In the genomic region with DNA sequence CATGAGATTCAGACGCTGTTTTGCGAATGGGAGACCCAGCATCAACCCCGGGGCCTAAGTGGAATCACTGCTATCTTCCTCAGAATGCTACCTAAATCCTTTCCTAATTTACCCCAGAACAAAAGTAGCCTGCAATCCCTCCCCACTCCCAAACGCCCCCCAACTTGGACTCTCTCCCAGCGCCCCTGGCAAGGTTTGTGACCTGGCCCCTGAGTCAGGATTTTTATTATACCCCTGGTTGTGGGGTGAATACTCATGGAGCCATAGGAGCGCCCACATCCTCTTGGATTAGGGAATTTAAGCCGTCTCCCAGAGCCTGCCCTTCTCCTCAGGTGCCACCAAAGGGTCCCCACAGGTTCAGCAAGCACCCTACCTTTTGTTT, we compare ENCODE assay signal across 9 cellular contexts. TPM values are rescaled to one million over a fixed set of nuclear protein-coding genes. Genes with fewer than 3 reads are reported as not detected.
DNase-seq lines count a peak whose midpoint lies in the region; ATAC-seq and TF ChIP-seq lines count a peak whose summit lies in the region.
"Had no signal": no experiment of that assay in that cellular context is flagged by ENCODE, and none has a peak within 500 bp of the region (broad histone marks: within the 10 kb centered on the region; RNA-seq: fewer than 3 reads in every experiment).

No MANE protein-coding gene starts in this region.

- peak overlapping the region; percentile 88 for H3K27ac ChIP-seq in layer of hippocampus (ENCODE audit: low read depth, low read length)
- H3K27ac ChIP-seq in thoracic aorta = peak overlapping the region; percentile 88 to 92

- H3K9me3 ChIP-seq in thoracic aorta = no peaks in the 10 kb centered on the region
- H3K9me3 ChIP-seq: mucosa of descending colon had no signal

- H3K36me3 ChIP-seq in thoracic aorta = no peaks in the 10 kb centered on the region

- H3K4me1 ChIP-seq in thoracic aorta (ENCODE audit: control insufficient read depth in 1 of 2, low read depth in 2 of 2) = peaks cover 14 to 28% of the 10 kb centered on the region in 2 donors

- no peak for DNase-seq in activated CD8-positive, alpha-beta memory T cell treated with anti-CD3 and anti-CD28 coated beads, Interleukin-2, amount 10 ng/mL, durations not matched to agents 7 days and 5 days
- DNase-seq in activated CD8-positive, alpha-beta memory T cell treated with anti-CD3 and anti-CD28 coated beads, Interleukin-2, amount 50 U/mL, for 48 hours = no peak
- DNase-seq in activated naive CD8-positive, alpha-beta T cell treated with anti-CD3 and anti-CD28 coated beads, Interleukin-2, amount 50 U/mL, for 24 hours = no peak
- DNase-seq in thoracic aorta (ENCODE audit: low spot score) (no peak), HT-29 (ENCODE audit: low spot score) (no peak)
- DNase-seq in effector CD4-positive, alpha-beta T cell = no peak
- no peak for DNase-seq in stimulated activated CD4-positive, alpha-beta T cell treated with anti-CD3 and anti-CD28 coated beads, Interleukin-4, amount 100 ng/mL, for 24 hours

- no peak for TF ChIP-seq CTCF in thoracic aorta (IDR thresholded peaks at IDR 0.05)

- peak overlapping the region; percentile 87 for H3K4me3 ChIP-seq in thoracic aorta

- H3K27me3 ChIP-seq in layer of hippocampus (ENCODE audit: control insufficient read depth, insufficient read depth, low read length) (no peaks in the 10 kb centered on the region), thoracic aorta (replicated peaks; ENCODE audit: insufficient read depth) (no peaks in the 10 kb centered on the region)

- H3K36me3 Mint-ChIP-seq in activated CD8-positive, alpha-beta memory T cell treated with anti-CD3 and anti-CD28 coated beads, Interleukin-2, amount 10 ng/mL, durations not matched to agents 7 days and 5 days = peaks cover 9% of the 10 kb centered on the region
- H3K36me3 Mint-ChIP-seq in activated naive CD8-positive, alpha-beta T cell treated with anti-CD3 and anti-CD28 coated beads, Interleukin-2, amount 50 U/mL, for 24 hours (ENCODE audit: low read depth) = peaks cover 10% of the 10 kb centered on the region

- H3K4me1 Mint-ChIP-seq in activated CD8-positive, alpha-beta memory T cell treated with anti-CD3 and anti-CD28 coated beads, Interleukin-2, amount 10 ng/mL, durations not matched to agents 7 days and 5 days = peaks cover 46% of the 10 kb centered on the region
- H3K4me1 Mint-ChIP-seq in activated naive CD8-positive, alpha-beta T cell treated with anti-CD3 and anti-CD28 coated beads, Interleukin-2, amount 50 U/mL, for 24 hours = peaks cover 47% of the 10 kb centered on the region

- no peaks in the 10 kb centered on the region for H3K27me3 Mint-ChIP-seq in activated CD8-positive, alpha-beta memory T cell treated with anti-CD3 and anti-CD28 coated beads, Interleukin-2, amount 10 ng/mL, durations not matched to agents 7 days and 5 days
- no peaks in the 10 kb centered on the region for H3K27me3 Mint-ChIP-seq in activated naive CD8-positive, alpha-beta T cell treated with anti-CD3 and anti-CD28 coated beads, Interleukin-2, amount 50 U/mL, for 24 hours

- peak overlapping the region; percentile 83 for H3K4me3 Mint-ChIP-seq in activated CD8-positive, alpha-beta memory T cell treated with anti-CD3 and anti-CD28 coated beads, Interleukin-2, amount 10 ng/mL, durations not matched to agents 7 days and 5 days
- peak overlapping the region; percentile 85 for H3K4me3 Mint-ChIP-seq in activated naive CD8-positive, alpha-beta T cell treated with anti-CD3 and anti-CD28 coated beads, Interleukin-2, amount 50 U/mL, for 24 hours

- peak overlapping the region; percentile 100 for H3K27ac Mint-ChIP-seq in activated CD8-positive, alpha-beta memory T cell treated with anti-CD3 and anti-CD28 coated beads, Interleukin-2, amount 10 ng/mL, durations not matched to agents 7 days and 5 days
- H3K27ac Mint-ChIP-seq in activated naive CD8-positive, alpha-beta T cell treated with anti-CD3 and anti-CD28 coated beads, Interleukin-2, amount 50 U/mL, for 24 hours = peak overlapping the region; percentile 98

- no peak for ATAC-seq in activated CD8-positive, alpha-beta memory T cell treated with anti-CD3 and anti-CD28 coated beads, Interleukin-2, amount 10 ng/mL, durations not matched to agents 7 days and 5 days
- ATAC-seq in activated naive CD8-positive, alpha-beta T cell treated with anti-CD3 and anti-CD28 coated beads, Interleukin-2, amount 50 U/mL, for 24 hours = no peak
- ATAC-seq in thoracic aorta (ENCODE audit: insufficient number of reproducible peaks, low FRiP score, low read depth) = peak; percentile 1

- no peaks in the 10 kb centered on the region for H3K9me3 Mint-ChIP-seq in activated CD8-positive, alpha-beta memory T cell treated with anti-CD3 and anti-CD28 coated beads, Interleukin-2, amount 10 ng/mL, durations not matched to agents 7 days and 5 days (ENCODE audit: low read depth)
- H3K9me3 Mint-ChIP-seq in activated naive CD8-positive, alpha-beta T cell treated with anti-CD3 and anti-CD28 coated beads, Interleukin-2, amount 50 U/mL, for 24 hours = no peaks in the 10 kb centered on the region

- CTCF ChIA-PET in activated CD8-positive, alpha-beta memory T cell treated with anti-CD3 and anti-CD28 coated beads, Interleukin-2, amount 10 ng/mL, durations not matched to agents 7 days and 5 days (lab: Charles Lee) = no interaction called here

RNA-seq across cellular contexts. Expression of a gene that starts 0.4 kb away (rescaled TPM):
- total RNA-seq in activated CD8-positive, alpha-beta memory T cell treated with anti-CD3 and anti-CD28 coated beads, Interleukin-2, amount 10 ng/mL, durations not matched to agents 7 days and 5 days = 10 to 100 TPM; 67.6 to 85.2 TPM
- 10 to 100 TPM; 17.1 to 19.1 TPM for total RNA-seq in thoracic aorta
- total RNA-seq in HT-29 (2014; rRNA removed; shearing (Covaris generic)) = 45.6 TPM in 2 replicates

RNA-seq across cellular contexts. Expression of a gene that starts 5.4 kb away (rescaled TPM):
- total RNA-seq in activated CD8-positive, alpha-beta memory T cell treated with anti-CD3 and anti-CD28 coated beads, Interleukin-2, amount 10 ng/mL, durations not matched to agents 7 days and 5 days = 1,000 to 10,000 TPM; 1,307 to 1,412 TPM
- total RNA-seq in thoracic aorta = 1,000 to 10,000 TPM; 1,762 to 3,064 TPM
- 918 and 956 TPM in 2 replicates for total RNA-seq in HT-29 (2014; rRNA removed; shearing (Covaris generic))

RNA-seq across cellular contexts. Expression of a gene that starts 24.7 kb away (rescaled TPM):
- total RNA-seq in activated CD8-positive, alpha-beta memory T cell treated with anti-CD3 and anti-CD28 coated beads, Interleukin-2, amount 10 ng/mL, durations not matched to agents 7 days and 5 days = 100 to 1,000 TPM; 225 to 241 TPM
- 100 to 1,000 TPM; 113 to 128 TPM for total RNA-seq in thoracic aorta
- 81.1 and 103 TPM in 2 replicates for total RNA-seq in HT-29 (2014; rRNA removed; shearing (Covaris generic))

RNA-seq across cellular contexts. Expression of a gene that starts 34.7 kb away (rescaled TPM):
- total RNA-seq in activated CD8-positive, alpha-beta memory T cell treated with anti-CD3 and anti-CD28 coated beads, Interleukin-2, amount 10 ng/mL, durations not matched to agents 7 days and 5 days = 10 to 100 TPM; 10.3 to 11.7 TPM
- total RNA-seq in thoracic aorta = 1 to 10 TPM; 4.1 to 7.1 TPM
- 3.9 and 4.1 TPM in 2 replicates for total RNA-seq in HT-29 (2014; rRNA removed; shearing (Covaris generic))

RNA-seq across cellular contexts. Expression of a gene that starts 36.3 kb away (rescaled TPM):
- 1,000 to 10,000 TPM; 3,748 to 4,271 TPM for total RNA-seq in activated CD8-positive, alpha-beta memory T cell treated with anti-CD3 and anti-CD28 coated beads, Interleukin-2, amount 10 ng/mL, durations not matched to agents 7 days and 5 days
- total RNA-seq in thoracic aorta = 1,000 to 10,000 TPM in 1 of 2 donors, 100 to 1,000 TPM in 1; 923 to 1,490 TPM
- total RNA-seq in HT-29 (2014; rRNA removed; shearing (Covaris generic)) = 3,623 and 3,873 TPM in 2 replicates
